In genomic region chr11:126383301-126384052, GRCh38 we compare ENCODE assay signal across 1 cellular context.
TF ChIP-seq lines count a peak whose summit lies in the region.

No MANE protein-coding gene starts in this region.

TF ChIP-seq in HepG2, 621 proteins besides CTCF, POLR2A, EP300 and RAD21:
- TF ChIP-seq NCOA2 (CRISPR knock-in tag; IDR thresholded peaks at IDR 0.05) (no peak), CENPX (CRISPR knock-in tag; IDR thresholded peaks at IDR 0.05) (no peak), FOXA1 (IDR thresholded peaks at IDR 0.05) (no peak), FOXA1 (CRISPR knock-in tag; IDR thresholded peaks at IDR 0.05) (no peak), RXRA (CRISPR knock-in tag; IDR thresholded peaks at IDR 0.05) (no peak), NFYC (CRISPR knock-in tag; IDR thresholded peaks at IDR 0.05) (no peak), ATF7 (IDR thresholded peaks at IDR 0.05) (no peak), ATF7 (CRISPR knock-in tag; IDR thresholded peaks at IDR 0.05) (no peak), ZNF337 (CRISPR knock-in tag; IDR thresholded peaks at IDR 0.05; ENCODE audit: borderline replicate concordance, low read depth) (no peak), SMARCC2 (IDR thresholded peaks at IDR 0.05) (no peak), RNF2 (conservative IDR thresholded peaks at IDR 0.05; ENCODE audit: low read depth) (no peak), ZNF597 (CRISPR knock-in tag; IDR thresholded peaks at IDR 0.05) (no peak), ZNF232 (CRISPR knock-in tag; IDR thresholded peaks at IDR 0.05; ENCODE audit: borderline replicate concordance) (no peak), SOX13 (IDR thresholded peaks at IDR 0.05) (no peak), SOX13 (CRISPR knock-in tag; conservative IDR thresholded peaks at IDR 0.05 in 1 of 2, IDR thresholded peaks at IDR 0.05 in 1 of 2) (no peak), MEF2D (CRISPR knock-in tag; IDR thresholded peaks at IDR 0.05) (no peak), KLF6 (CRISPR knock-in tag; IDR thresholded peaks at IDR 0.05) (no peak)
